In the genomic region with DNA sequence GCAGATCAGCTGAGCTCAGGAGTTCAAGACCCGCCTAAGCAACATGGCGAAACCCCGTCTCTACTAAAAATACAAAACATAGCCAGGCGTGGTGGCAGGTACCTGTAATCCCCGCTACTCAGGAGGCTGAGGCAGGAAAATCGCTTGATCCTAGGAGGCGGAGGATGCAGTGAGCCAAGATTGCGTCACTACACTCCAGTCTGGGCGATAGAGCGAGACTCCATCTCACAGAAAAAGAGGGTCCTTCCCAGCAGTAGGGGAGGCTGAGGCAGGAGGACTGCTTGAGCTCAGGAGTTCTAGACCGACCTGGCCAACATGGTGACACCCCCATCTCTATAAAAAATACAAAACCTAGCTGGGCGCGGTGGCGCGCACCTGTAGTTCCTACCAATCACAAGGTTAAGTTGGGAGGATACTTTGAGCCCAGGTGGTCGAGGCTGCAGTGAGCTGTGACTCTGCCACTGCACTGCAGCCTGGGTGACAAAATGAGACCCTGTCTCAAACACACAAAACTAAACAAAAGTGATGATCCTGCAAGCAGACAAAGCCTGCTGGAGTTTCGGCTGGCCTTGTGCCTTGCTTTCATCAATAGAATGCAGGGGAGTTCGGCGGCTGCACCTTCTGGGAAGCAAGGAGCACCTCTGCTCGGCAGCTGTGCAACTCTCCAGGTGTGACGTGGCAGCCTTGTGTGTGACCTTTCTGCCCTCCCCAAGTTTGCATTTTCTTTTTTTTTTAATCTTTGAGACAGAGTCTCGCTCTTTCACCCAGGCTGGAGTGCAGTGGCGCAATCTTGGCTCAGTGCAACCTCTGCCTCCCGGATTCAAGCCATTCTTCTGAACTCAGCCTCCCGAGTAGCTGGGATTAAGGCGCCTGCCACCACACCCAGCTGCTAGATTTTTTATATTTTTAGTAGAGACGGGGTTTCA, we compare ENCODE assay signal across 19 cellular contexts. TPM values are rescaled to one million over a fixed set of nuclear protein-coding genes. Genes with fewer than 3 reads are reported as not detected.
DNase-seq lines count a peak whose midpoint lies in the region; ATAC-seq, FAIRE-seq and TF ChIP-seq lines count a peak whose summit lies in the region.
"Had no signal": no experiment of that assay in that cellular context is flagged by ENCODE, and none has a peak within 500 bp of the region (broad histone marks: within the 10 kb centered on the region; RNA-seq: fewer than 3 reads in every experiment).

No MANE protein-coding gene starts in this region.

- H3K27ac ChIP-seq in OCI-LY3 (ENCODE audit: low read length) (no peak overlapping the region), body of pancreas (peak overlapping the region in 1 of 4 donors; percentile 28), left lung (peak overlapping the region in 1 of 2 donors; percentile 39), small intestine (ENCODE audit: low read depth in 1 of 2, low read length in 1 of 2) (peak overlapping the region in 1 of 2 donors; percentile 35)
- H3K27ac ChIP-seq: neutrophil, skin epidermis, tibial nerve had no signal

- H3K27me3 ChIP-seq in OCI-LY3 (ENCODE audit: low read depth, low read length) (no peaks in the 10 kb centered on the region), body of pancreas (no peaks in the 10 kb centered on the region), left lung (no peaks in the 10 kb centered on the region), small intestine (ENCODE audit: control insufficient read depth in 2 of 2, insufficient read depth in 2 of 2, low read length in 2 of 2) (no peaks in the 10 kb centered on the region)
- H3K27me3 ChIP-seq: BE2C, neutrophil, tibial nerve had no signal

- no peaks in the 10 kb centered on the region for H3K27me3 Mint-ChIP-seq in type B pancreatic cell

- FAIRE-seq in small intestine (lab: Jason Lieb, UNC), result no peak

- 73 to 74% methylated on average over 23 to 27 of the region's 27 CpGs for WGBS in body of pancreas, 2 donors
- WGBS in small intestine, 3 donors, result 66 to 75% (median 70%) methylated on average over 27 of the region's 27 CpGs

- H2AFZ ChIP-seq in OCI-LY3 (ENCODE audit: low read depth, low read length), result no peak overlapping the region

- H3K4me3 Mint-ChIP-seq in type B pancreatic cell, result no peak overlapping the region
- H3K4me3 Mint-ChIP-seq: activated naive CD8-positive, alpha-beta T cell treated with anti-CD3 and anti-CD28 coated beads, Interleukin-2, amount 10 ng/mL, durations not matched to agents 7 days and 5 days; endodermal cell had no signal

- H3K36me3 ChIP-seq in OCI-LY3 (replicated peaks; ENCODE audit: low read depth, low read length) (no peaks in the 10 kb centered on the region), body of pancreas (replicated peaks in 1 of 2; ENCODE audit: insufficient read depth in 1 of 2, low read depth in 2 of 2) (peaks cover 0 to 2% of the 10 kb centered on the region in 2 donors), left lung (peaks cover 0 to 19% of the 10 kb centered on the region in 2 donors), small intestine (ENCODE audit: control insufficient read depth in 2 of 2, insufficient read depth in 2 of 2, low read length in 2 of 2) (no peaks in the 10 kb centered on the region)
- H3K36me3 ChIP-seq: BE2C had no signal

- no peaks in the 10 kb centered on the region for H3K9me3 ChIP-seq in OCI-LY3 (ENCODE audit: insufficient read depth, low read length)
- no peaks in the 10 kb centered on the region for H3K9me3 ChIP-seq in body of pancreas
- no peaks in the 10 kb centered on the region for H3K9me3 ChIP-seq in left lung
- no peaks in the 10 kb centered on the region for H3K9me3 ChIP-seq in small intestine (ENCODE audit: control insufficient read depth, low read depth)
- H3K9me3 ChIP-seq: BE2C, neutrophil, tibial nerve had no signal

- H3K4me2 ChIP-seq in OCI-LY3 (ENCODE audit: low read length), result peak overlapping the region; percentile 28; the same call in 1 of the 2 replicates

- TF ChIP-seq CTCF in OCI-LY3 (IDR thresholded peaks at IDR 0.05; ENCODE audit: low read depth, low read length), result no peak
- no peak for TF ChIP-seq CTCF in body of pancreas (IDR thresholded peaks at IDR 0.05)
- no peak for TF ChIP-seq CTCF in left lung (IDR thresholded peaks at IDR 0.05)
- no peak for TF ChIP-seq CTCF in type B pancreatic cell (conservative IDR thresholded peaks at IDR 0.05)

- H3K4me1 ChIP-seq in OCI-LY3 (ENCODE audit: low read length) (no peaks in the 10 kb centered on the region; the same call in 1 of the 2 replicates), body of pancreas (peaks cover 14% of the 10 kb centered on the region), left lung (peaks cover 7 to 13% of the 10 kb centered on the region in 2 donors), small intestine (ENCODE audit: control insufficient read depth in 2 of 2, insufficient read depth in 1 of 2, low read depth in 1 of 2, low read length in 1 of 2) (peaks cover 0 to 3% of the 10 kb centered on the region in 2 donors)
- H3K4me1 ChIP-seq: BE2C had no signal

- ATAC-seq in body of pancreas (peak; percentile 35), left lung (peak; percentile 74)

- H3K4me3 ChIP-seq in OCI-LY3 (ENCODE audit: low read length) (no peak overlapping the region; the same call in 1 of the 2 replicates), body of pancreas (no peak overlapping the region), left lung (no peak overlapping the region), small intestine (ENCODE audit: low read depth in 1 of 2, low read length in 2 of 2) (no peak overlapping the region)
- H3K4me3 ChIP-seq: skin epidermis, tibial nerve had no signal

- H3K4me1 Mint-ChIP-seq in type B pancreatic cell (ENCODE audit: unreplicated experiment), result no peaks in the 10 kb centered on the region

- H3K27ac Mint-ChIP-seq in type B pancreatic cell, result no peak overlapping the region
- H3K27ac Mint-ChIP-seq: activated naive CD8-positive, alpha-beta T cell treated with anti-CD3 and anti-CD28 coated beads, Interleukin-2, amount 10 ng/mL, durations not matched to agents 7 days and 5 days; endodermal cell had no signal

- H3K36me3 Mint-ChIP-seq in type B pancreatic cell, result no peaks in the 10 kb centered on the region
- H3K36me3 Mint-ChIP-seq: activated naive CD8-positive, alpha-beta T cell treated with anti-CD3 and anti-CD28 coated beads, Interleukin-2, amount 10 ng/mL, durations not matched to agents 7 days and 5 days had no signal

- no peaks in the 10 kb centered on the region for H3K9me3 Mint-ChIP-seq in type B pancreatic cell
- H3K9me3 Mint-ChIP-seq: activated naive CD8-positive, alpha-beta T cell treated with anti-CD3 and anti-CD28 coated beads, Interleukin-2, amount 10 ng/mL, durations not matched to agents 7 days and 5 days had no signal

- H3K79me2 ChIP-seq in OCI-LY3 (ENCODE audit: low read length), result no peaks in the 10 kb centered on the region

- intact Hi-C loops in body of pancreas (cut with DNase I), result no loop called here
- intact Hi-C loops in left lung (cut with DNase I), result no loop called here

- DNase-seq in body of pancreas (peak; percentile 37 to 80 (median 49)), left lung (peak in 1 of 2 donors; percentile 51), small intestine (peak; percentile 54), type B pancreatic cell (ENCODE audit: extremely low spot score, unreplicated experiment) (no peak), ureter (ENCODE audit: low spot score) (no peak), glomerular visceral epithelial cell (ENCODE audit: extremely low spot score) (no peak)
- DNase-seq in activated CD4-positive, alpha-beta T cell treated with anti-CD3 and anti-CD28 coated beads for 1 hour, result no peak
- DNase-seq: activated CD4-positive, alpha-beta T cell treated with anti-CD3 and anti-CD28 coated beads, Interleukin-2, amount 50 U/mL, for 48 hours; activated naive CD8-positive, alpha-beta T cell treated with anti-CD3 and anti-CD28 coated beads, Interleukin-2, amount 10 ng/mL, durations not matched to agents 7 days and 5 days; activated T-cell treated with anti-CD3 and anti-CD28 coated beads, Interleukin-2, amount 50 U/mL, for 48 hours; endodermal cell; midbrain; NCI-H187 treated with DMSO at 0.1 percent for 48 hours; NCI-H524 had no signal

- H3K9ac ChIP-seq in OCI-LY3 (ENCODE audit: low read length), result no peak overlapping the region

- TF ChIP-seq POLR2A in body of pancreas (IDR thresholded peaks at IDR 0.05), result no peak

- no peaks in the 10 kb centered on the region for H4K20me1 ChIP-seq in OCI-LY3 (ENCODE audit: insufficient read depth, low read length)

RNA-seq across cellular contexts. Expression of gene YWHAE, which starts 12.4 kb away (rescaled TPM):
- total RNA-seq in body of pancreas (100 to 1,000 TPM; 301 to 378 TPM), left lung (100 to 1,000 TPM; 437 to 455 TPM), type B pancreatic cell (ENCODE audit: low replicate concordance) (674 and 773 TPM in 2 replicates), ureter (492 TPM)
- polyA plus RNA-seq in small intestine, result 100 to 1,000 TPM; 235 to 390 (median 253) TPM

RNA-seq across cellular contexts. Expression of gene CRK, which starts 43.6 kb away (rescaled TPM):
- total RNA-seq in body of pancreas (10 to 100 TPM; 27.7 to 35.5 TPM), left lung (10 to 100 TPM; 65.4 to 84.0 TPM), type B pancreatic cell (ENCODE audit: low replicate concordance) (49.5 and 53.6 TPM in 2 replicates), ureter (49.6 TPM)
- polyA plus RNA-seq in small intestine, result 10 to 100 TPM; 31.2 to 42.9 (median 41.6) TPM

Comparison
In these comparisons a context has a peak if more than half of its experiments do, and no peak if none do; other contexts are left out.
1. DNase-seq: peak in body of pancreas (4 of 4) and small intestine (single experiment); none in activated CD4-positive, alpha-beta T cell treated with anti-CD3 and anti-CD28 coated beads for 1 hour (single experiment), type B pancreatic cell (single experiment), ureter (single experiment) and glomerular visceral epithelial cell (single experiment).